ENCODE assay signal across 11 cellular contexts in the genomic region with DNA sequence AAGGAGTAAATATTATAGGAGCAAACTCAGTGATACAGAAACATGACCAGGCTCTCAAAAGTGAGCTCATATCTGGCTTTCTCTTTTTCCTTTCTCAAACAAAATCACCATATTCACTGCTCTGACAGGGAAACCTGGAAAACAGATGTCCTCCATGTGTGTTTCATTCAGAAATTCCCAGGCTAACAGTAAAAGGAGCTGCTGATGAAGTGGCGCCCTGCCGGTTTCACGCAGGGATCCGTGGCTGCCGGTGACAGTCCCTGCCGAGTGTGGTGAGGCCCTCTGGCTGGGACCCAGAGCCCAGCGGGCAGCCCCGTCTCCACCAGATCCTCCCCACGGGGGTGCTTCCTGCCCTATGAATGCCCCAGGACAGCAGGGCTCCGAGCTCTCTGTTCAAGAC.
A peak's percentile ranks its signal among the peaks of the same experiment; 100 is the strongest.
DNase-seq lines count a peak whose midpoint lies in the region; ATAC-seq and TF ChIP-seq lines count a peak whose summit lies in the region.
"Had no signal": no experiment of that assay in that cellular context is flagged by ENCODE, and none has a peak within 500 bp of the region (broad histone marks: within the 10 kb centered on the region; RNA-seq: fewer than 3 reads in every experiment).

No MANE protein-coding gene starts in this region.

- TF ChIP-seq CTCF in brain microvascular endothelial cell (IDR thresholded peaks at IDR 0.05; ENCODE audit: low read depth, low read length, missing control alignments) = no peak
- no peak for TF ChIP-seq CTCF in nephron (IDR thresholded peaks at IDR 0.05; ENCODE audit: unreplicated experiment in 3 of 3)
- no peak for TF ChIP-seq CTCF in CD14-positive monocyte (IDR thresholded peaks at IDR 0.05)

- H3K36me3 Mint-ChIP-seq in nephron (ENCODE audit: low read depth) = no peaks in the 10 kb centered on the region
- no peaks in the 10 kb centered on the region for H3K36me3 Mint-ChIP-seq in CD14-positive monocyte

- peak overlapping the region; percentile 87 for H3K27ac ChIP-seq in brain microvascular endothelial cell
- H3K27ac ChIP-seq: thoracic aorta, WERI-Rb-1 had no signal

- intact Hi-C loops in CD14-positive monocyte (cut with micrococcal nuclease) = no loop called here

- in situ Hi-C loops in brain microvascular endothelial cell (cut with HindIII; ENCODE audit: low pct_ligation_motif_present, low sequenced_read_pairs) = no loop called here

- H3K36me3 ChIP-seq in brain microvascular endothelial cell (replicated peaks) = no peaks in the 10 kb centered on the region
- H3K36me3 ChIP-seq: thoracic aorta, WERI-Rb-1 had no signal

- H3K4me3 Mint-ChIP-seq in nephron (no peak overlapping the region), CD14-positive monocyte (no peak overlapping the region)

- H3K9me3 Mint-ChIP-seq in nephron (no peaks in the 10 kb centered on the region), CD14-positive monocyte (peaks cover 0 to 3% (median 0%) of the 10 kb centered on the region in 7 donors)

- H3K27me3 Mint-ChIP-seq in nephron (ENCODE audit: low read depth) (no peaks in the 10 kb centered on the region), CD14-positive monocyte (ENCODE audit: low read depth in 3 of 3) (no peaks in the 10 kb centered on the region)

- H3K4me1 Mint-ChIP-seq in nephron = peaks cover 19% of the 10 kb centered on the region
- H3K4me1 Mint-ChIP-seq in CD14-positive monocyte = peaks cover 8% of the 10 kb centered on the region

- H3K27ac Mint-ChIP-seq in nephron (peak overlapping the region; percentile 58 to 86 (median 59)), CD14-positive monocyte (no peak overlapping the region)

- H3K4me3 ChIP-seq in brain microvascular endothelial cell (ENCODE audit: low read depth, low read length) = peak overlapping the region; percentile 24
- H3K4me3 ChIP-seq: thoracic aorta had no signal

- DNase-seq in DMS79 (lab: John Stamatoyannopoulos, UW) = peak; percentile 11
- DNase-seq in NCI-H1417 (lab: John Stamatoyannopoulos, UW) = peak in 2 of 3 experiments; percentile 78 to 92
- DNase-seq in brain microvascular endothelial cell = peak; percentile 73
- no peak for DNase-seq in midbrain (lab: John Stamatoyannopoulos, UW)
- no peak for DNase-seq in CD14-positive monocyte (ENCODE audit: low spot score)
- DNase-seq: activated naive CD4-positive, alpha-beta T cell; WERI-Rb-1 had no signal

- H3K27me3 ChIP-seq in brain microvascular endothelial cell (replicated peaks) = no peaks in the 10 kb centered on the region

- ATAC-seq in HG03175 (IDR thresholded peaks at IDR 0.05; ENCODE audit: unreplicated experiment) (no peak), GM21786 (IDR thresholded peaks at IDR 0.05; ENCODE audit: unreplicated experiment) (no peak)

Comparison
In these comparisons a context has a peak if more than half of its experiments do, and no peak if none do; other contexts are left out.
1. DNase-seq: peak in DMS79 (single experiment), NCI-H1417 (2 of 3) and brain microvascular endothelial cell (single experiment); none in midbrain (single experiment) and CD14-positive monocyte (single experiment).
2. H3K27ac Mint-ChIP-seq: peak in nephron (3 of 3); none in CD14-positive monocyte (0 of 7).